In genomic region chr5:139676951-139677367, GRCh38 we compare ENCODE assay signal across 1 cellular context.
TF ChIP-seq lines count a peak whose summit lies in the region.

No MANE protein-coding gene starts in this region.

TF ChIP-seq in neural cell, 6 proteins besides CTCF, POLR2A, EP300 and RAD21 (continued from another document):
- TF ChIP-seq REST (IDR thresholded peaks at IDR 0.05; ENCODE audit: borderline replicate concordance) (no peak), TAF1 (IDR thresholded peaks at IDR 0.05; ENCODE audit: low read depth) (no peak)
